In genomic region chr2:167127135-167127534, GRCh38 we compare ENCODE assay signal across 11 cellular contexts.
DNase-seq lines count a peak whose midpoint lies in the region; ATAC-seq lines count a peak whose summit lies in the region.
"Had no signal": no experiment of that assay in that cellular context is flagged by ENCODE, and none has a peak within 500 bp of the region (broad histone marks: within the 10 kb centered on the region; RNA-seq: fewer than 3 reads in every experiment).

No MANE protein-coding gene starts in this region.

- H3K4me1 Mint-ChIP-seq in activated naive CD4-positive, alpha-beta T cell treated with anti-CD3 and anti-CD28 coated beads for 36 hours (ENCODE audit: low read depth), result no peaks in the 10 kb centered on the region
- H3K4me1 Mint-ChIP-seq: activated CD4-positive, alpha-beta T cell treated with anti-CD3 and anti-CD28 coated beads, Interleukin-2, amount 10 ng/mL, durations not matched to agents 24 days and 14 days had no signal

- ATAC-seq in HG03196 (IDR thresholded peaks at IDR 0.05; ENCODE audit: unreplicated experiment) (no peak), GM18519 (IDR thresholded peaks at IDR 0.05; ENCODE audit: low FRiP score, unreplicated experiment) (no peak)

- H3K4me3 Mint-ChIP-seq in activated naive CD4-positive, alpha-beta T cell treated with anti-CD3 and anti-CD28 coated beads for 36 hours, result no peak overlapping the region
- H3K4me3 Mint-ChIP-seq: activated CD4-positive, alpha-beta T cell treated with anti-CD3 and anti-CD28 coated beads, Interleukin-2, amount 10 ng/mL, durations not matched to agents 24 days and 14 days; dendritic cell treated with granulocyte-macrophage colony-stimulating factor and Interleukin-4, amounts not matched to agents 40 ng/mL and 50 ng/mL, for 4 days had no signal

- CTCF ChIA-PET in activated naive CD4-positive, alpha-beta T cell treated with anti-CD3 and anti-CD28 coated beads for 36 hours (lab: Charles Lee), result no interaction called here

- H3K27me3 Mint-ChIP-seq in activated naive CD4-positive, alpha-beta T cell treated with anti-CD3 and anti-CD28 coated beads for 36 hours (ENCODE audit: low read depth), result no peaks in the 10 kb centered on the region
- H3K27me3 Mint-ChIP-seq: activated CD4-positive, alpha-beta T cell treated with anti-CD3 and anti-CD28 coated beads, Interleukin-2, amount 10 ng/mL, durations not matched to agents 24 days and 14 days; dendritic cell treated with granulocyte-macrophage colony-stimulating factor and Interleukin-4, amounts not matched to agents 40 ng/mL and 50 ng/mL, for 4 days had no signal

- no peaks in the 10 kb centered on the region for H3K9me3 Mint-ChIP-seq in activated naive CD4-positive, alpha-beta T cell treated with anti-CD3 and anti-CD28 coated beads for 36 hours
- H3K9me3 Mint-ChIP-seq: activated CD4-positive, alpha-beta T cell treated with anti-CD3 and anti-CD28 coated beads, Interleukin-2, amount 10 ng/mL, durations not matched to agents 24 days and 14 days; dendritic cell treated with granulocyte-macrophage colony-stimulating factor and Interleukin-4, amounts not matched to agents 40 ng/mL and 50 ng/mL, for 4 days had no signal

- DNase-seq in EH (ENCODE audit: low read depth) (peak; percentile 54), MV-4-11 (lab: John Stamatoyannopoulos, UW) (peak; percentile 8), amniotic stem cell (lab: John Stamatoyannopoulos, UW) (peak; percentile 11), kidney tubule cell (ENCODE audit: low spot score) (peak; percentile 50), NOMO-1 treated with DMSO at 0.1 percent for 48 hours (lab: John Stamatoyannopoulos, UW; ENCODE audit: unreplicated experiment) (no peak)
- no peak for DNase-seq in activated naive CD4-positive, alpha-beta T cell treated with anti-CD3 and anti-CD28 coated beads for 36 hours
- DNase-seq: activated CD4-positive, alpha-beta T cell treated with anti-CD3 and anti-CD28 coated beads, Interleukin-2, amount 10 ng/mL, durations not matched to agents 24 days and 14 days; NCI-H1930 had no signal

- no peaks in the 10 kb centered on the region for H3K36me3 Mint-ChIP-seq in activated naive CD4-positive, alpha-beta T cell treated with anti-CD3 and anti-CD28 coated beads for 36 hours (ENCODE audit: low read depth)

- H3K27ac Mint-ChIP-seq in activated naive CD4-positive, alpha-beta T cell treated with anti-CD3 and anti-CD28 coated beads for 36 hours, result no peak overlapping the region
- H3K27ac Mint-ChIP-seq: activated CD4-positive, alpha-beta T cell treated with anti-CD3 and anti-CD28 coated beads, Interleukin-2, amount 10 ng/mL, durations not matched to agents 24 days and 14 days; dendritic cell treated with granulocyte-macrophage colony-stimulating factor and Interleukin-4, amounts not matched to agents 40 ng/mL and 50 ng/mL, for 4 days had no signal

- intact Hi-C loops in activated naive CD4-positive, alpha-beta T cell treated with anti-CD3 and anti-CD28 coated beads for 36 hours (cut with micrococcal nuclease), result loop anchor here (1.0 kb wide), 1 partner anchor 85 kb away; no protein-coding TSS in a partner anchor

Comparison
In these comparisons a context has a peak if more than half of its experiments do, and no peak if none do; other contexts are left out.
1. DNase-seq: peak in EH (single experiment), MV-4-11 (single experiment), amniotic stem cell (single experiment) and kidney tubule cell (single experiment); none in NOMO-1 treated with DMSO at 0.1 percent for 48 hours (single experiment) and activated naive CD4-positive, alpha-beta T cell treated with anti-CD3 and anti-CD28 coated beads for 36 hours (single experiment).